Comparison of ENCODE assay signal across 28 cellular contexts in the genomic region with DNA sequence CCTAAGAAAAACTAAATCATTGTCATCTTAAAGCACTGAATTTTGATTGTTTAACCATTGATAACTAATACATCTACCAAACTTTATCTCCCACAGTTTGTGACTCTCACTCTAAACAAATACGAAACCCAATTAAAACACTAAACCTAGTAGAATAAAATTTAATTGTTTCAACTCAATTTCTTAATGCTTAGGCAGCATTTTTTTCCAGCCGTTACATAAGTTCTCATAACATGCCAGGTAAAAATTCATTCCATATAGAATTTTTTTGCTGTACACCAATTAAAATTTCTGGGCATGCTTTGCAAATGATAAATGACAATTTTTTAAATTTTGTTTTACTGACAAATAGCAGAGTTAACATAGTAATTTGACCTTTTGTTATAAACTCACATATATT.
"Had no signal": no experiment of that assay in that cellular context is flagged by ENCODE, and none has a peak within 500 bp of the region (broad histone marks: within the 10 kb centered on the region; RNA-seq: fewer than 3 reads in every experiment).

No MANE protein-coding gene starts in this region.

- H3K27ac ChIP-seq: colonic mucosa, coronary artery, dorsolateral prefrontal cortex, epithelial cell of prostate, esophagus muscularis mucosa, esophagus squamous epithelium, foreskin keratinocyte, gastrocnemius medialis, gastroesophageal sphincter, heart left ventricle, heart right ventricle, hepatocyte had no signal

- H3K4me3 ChIP-seq: colonic mucosa, coronary artery, dorsolateral prefrontal cortex, esophagus muscularis mucosa, esophagus squamous epithelium, gastrocnemius medialis, gastroesophageal sphincter, heart left ventricle, heart right ventricle, hepatocyte had no signal

- H3K36me3 ChIP-seq: colonic mucosa, esophagus muscularis mucosa, esophagus squamous epithelium, gastrocnemius medialis, gastroesophageal sphincter, heart left ventricle, heart right ventricle had no signal

- H3K4me2 ChIP-seq: hepatocyte had no signal

- ATAC-seq: effector memory CD8-positive, alpha-beta T cell; esophagus mucosa; foreskin keratinocyte; gastrocnemius medialis; gastroesophageal sphincter; heart left ventricle; heart right ventricle had no signal

- H3K9me3 ChIP-seq: colonic mucosa, esophagus muscularis mucosa, esophagus squamous epithelium, gastrocnemius medialis, gastroesophageal sphincter had no signal

- H3K79me2 ChIP-seq: hepatocyte had no signal

- FAIRE-seq: colon, endometrium, frontal cortex had no signal

- H3K27me3 ChIP-seq: colonic mucosa, dorsolateral prefrontal cortex, esophagus muscularis mucosa, esophagus squamous epithelium, foreskin keratinocyte, gastrocnemius medialis, gastroesophageal sphincter, heart left ventricle, heart right ventricle, hepatocyte had no signal

- H3K4me1 ChIP-seq: colonic mucosa, esophagus muscularis mucosa, esophagus squamous epithelium, foreskin keratinocyte, gastrocnemius medialis, gastroesophageal sphincter, heart left ventricle had no signal

- DNase-seq: colonic mucosa; cortex of kidney; dermis blood vessel endothelial cell; dorsolateral prefrontal cortex; effector CD4-positive, alpha-beta T cell; effector CD8-positive, alpha-beta T cell; effector memory CD4-positive, alpha-beta T cell; effector memory CD8-positive, alpha-beta T cell; endodermal cell; erythroblast; esophagus squamous epithelium; foreskin fibroblast; foreskin keratinocyte; foreskin melanocyte; gastrocnemius medialis; glutamatergic neuron; head of caudate nucleus; heart left ventricle; heart right ventricle had no signal

- H2AFZ ChIP-seq: hepatocyte had no signal
